In genomic region chr4:4327652-4328121, GRCh38 we compare ENCODE assay signal across 7 cellular contexts. TPM values are rescaled to one million over a fixed set of nuclear protein-coding genes. Genes with fewer than 3 reads are reported as not detected.
DNase-seq lines count a peak whose midpoint lies in the region; ATAC-seq and TF ChIP-seq lines count a peak whose summit lies in the region.

No MANE protein-coding gene starts in this region.

- intact Hi-C loops in heart right ventricle (cut with DNase I) (no loop called here), sigmoid colon (cut with DNase I) (no loop called here)

- ATAC-seq in SK-N-SH treated with all-trans-retinoic acid at 6 μM for 48 hours = peak; percentile 51; the same call in 2 of the 3 replicates
- peak; percentile 48 to 87 (median 68) for ATAC-seq in heart right ventricle

- H3K4me3 ChIP-seq in GM12875 (ENCODE audit: low read depth, low read length) = no peak overlapping the region
- H3K4me3 ChIP-seq in heart right ventricle = peak overlapping the region in 1 of 10 donors; percentile 19
- H3K4me3 ChIP-seq in sigmoid colon = no peak overlapping the region
- H3K4me3 ChIP-seq in coronary artery = no peak overlapping the region

- TF ChIP-seq EP300 in sigmoid colon (IDR thresholded peaks at IDR 0.05) = no peak

- H3K36me3 ChIP-seq in heart right ventricle = peaks cover 0 to 5% (median 0%) of the 10 kb centered on the region in 9 donors
- peaks cover 0 to under 1% (median under 1%) of the 10 kb centered on the region in 4 donors for H3K36me3 ChIP-seq in sigmoid colon

- H3K27ac ChIP-seq in heart right ventricle = peak overlapping the region in 1 of 10 donors; percentile 36
- no peak overlapping the region for H3K27ac ChIP-seq in sigmoid colon
- H3K27ac ChIP-seq in coronary artery = no peak overlapping the region

- 23 to 32% methylated on average over 22 of the region's 22 CpGs for WGBS in heart right ventricle, 2 donors
- 35 to 44% methylated on average over 22 of the region's 22 CpGs for WGBS in sigmoid colon, 2 donors

- peak; percentile 13 to 57 for DNase-seq in heart right ventricle
- DNase-seq in sigmoid colon = peak; percentile 66
- no peak for DNase-seq in coronary artery (ENCODE audit: low spot score)
- no peak for DNase-seq in NOMO-1 treated with dmso at 0.1 percent for 144 hours (lab: John Stamatoyannopoulos, UW; ENCODE audit: unreplicated experiment)
- DNase-seq in activated CD4-positive, CD25-positive, alpha-beta regulatory T cell (lab: John Stamatoyannopoulos, UW) = no peak

- peaks cover 0 to 14% (median 10%) of the 10 kb centered on the region in 9 donors for H3K4me1 ChIP-seq in heart right ventricle
- no peaks in the 10 kb centered on the region for H3K4me1 ChIP-seq in sigmoid colon

- peak; percentile 33; the same call in 1 of the 2 replicates for TF ChIP-seq CTCF in GM12875 (IDR thresholded peaks at IDR 0.05; ENCODE audit: borderline replicate concordance, insufficient read depth, low read depth, low read length)
- peak in 8 of 9 donors; percentile 14 to 51 (median 40) for TF ChIP-seq CTCF in heart right ventricle (IDR thresholded peaks at IDR 0.05)
- TF ChIP-seq CTCF in sigmoid colon (IDR thresholded peaks at IDR 0.05) = no peak
- no peak for TF ChIP-seq CTCF in coronary artery (IDR thresholded peaks at IDR 0.05)

- peaks cover 0 to 10% (median 0%) of the 10 kb centered on the region in 11 donors for H3K9me3 ChIP-seq in heart right ventricle
- H3K9me3 ChIP-seq in sigmoid colon = no peaks in the 10 kb centered on the region

- H3K27me3 ChIP-seq in heart right ventricle (no peaks in the 10 kb centered on the region), sigmoid colon (no peaks in the 10 kb centered on the region)

- TF ChIP-seq POLR2A in sigmoid colon (IDR thresholded peaks at IDR 0.05) = no peak

TF ChIP-seq in SK-N-SH treated with all-trans-retinoic acid at 6 μM for 48 hours, 23 proteins besides CTCF, POLR2A, EP300 and RAD21:
- TF ChIP-seq ESRRG (CRISPR knock-in tag; IDR thresholded peaks at IDR 0.05) = no peak
- no peak for TF ChIP-seq OSR1 (CRISPR knock-in tag; IDR thresholded peaks at IDR 0.05)
- TF ChIP-seq ISL1 (CRISPR knock-in tag; IDR thresholded peaks at IDR 0.05) = no peak
- no peak for TF ChIP-seq ARNTL (CRISPR knock-in tag; IDR thresholded peaks at IDR 0.05; ENCODE audit: borderline replicate concordance, low read depth)
- no peak for TF ChIP-seq ZNF565 (CRISPR knock-in tag; conservative IDR thresholded peaks at IDR 0.05; ENCODE audit: low read depth)
- no peak for TF ChIP-seq PPARA (CRISPR knock-in tag; IDR thresholded peaks at IDR 0.05; ENCODE audit: borderline replicate concordance)
- TF ChIP-seq TOX (CRISPR knock-in tag; IDR thresholded peaks at IDR 0.05; ENCODE audit: borderline replicate concordance) = no peak
- no peak for TF ChIP-seq ZNF8 (CRISPR knock-in tag; IDR thresholded peaks at IDR 0.05)
- TF ChIP-seq, protein P1, sequence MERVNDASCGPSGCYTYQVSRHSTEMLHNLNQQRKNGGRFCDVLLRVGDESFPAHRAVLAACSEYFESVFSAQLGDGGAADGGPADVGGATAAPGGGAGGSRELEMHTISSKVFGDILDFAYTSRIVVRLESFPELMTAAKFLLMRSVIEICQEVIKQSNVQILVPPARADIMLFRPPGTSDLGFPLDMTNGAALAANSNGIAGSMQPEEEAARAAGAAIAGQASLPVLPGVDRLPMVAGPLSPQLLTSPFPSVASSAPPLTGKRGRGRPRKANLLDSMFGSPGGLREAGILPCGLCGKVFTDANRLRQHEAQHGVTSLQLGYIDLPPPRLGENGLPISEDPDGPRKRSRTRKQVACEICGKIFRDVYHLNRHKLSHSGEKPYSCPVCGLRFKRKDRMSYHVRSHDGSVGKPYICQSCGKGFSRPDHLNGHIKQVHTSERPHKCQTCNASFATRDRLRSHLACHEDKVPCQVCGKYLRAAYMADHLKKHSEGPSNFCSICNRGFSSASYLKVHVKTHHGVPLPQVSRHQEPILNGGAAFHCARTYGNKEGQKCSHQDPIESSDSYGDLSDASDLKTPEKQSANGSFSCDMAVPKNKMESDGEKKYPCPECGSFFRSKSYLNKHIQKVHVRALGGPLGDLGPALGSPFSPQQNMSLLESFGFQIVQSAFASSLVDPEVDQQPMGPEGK (CRISPR knock-in tag; IDR thresholded peaks at IDR 0.05; ENCODE audit: borderline replicate concordance) = no peak
TF ChIP-seq in SK-N-SH treated with all-trans-retinoic acid at 6 μM for 48 hours: peak in this region for 0.

RNA-seq across cellular contexts. Expression of gene ZBTB49, which starts 37.6 kb away (rescaled TPM):
- total RNA-seq in heart right ventricle (1 to 10 TPM; 2.1 to 6.0 (median 4.6) TPM), sigmoid colon (1 to 10 TPM; 4.1 to 6.2 (median 4.6) TPM)
- polyA plus RNA-seq in heart right ventricle (1 to 10 TPM; 2.1 TPM), sigmoid colon (1 to 10 TPM in 2 of 3 donors, under 1 TPM in 1; 0.69 to 2.8 (median 1.2) TPM)

RNA-seq across cellular contexts. Expression of gene LYAR, which starts 37.7 kb away (rescaled TPM):
- total RNA-seq in heart right ventricle = 10 to 100 TPM in 8 of 10 donors, 1 to 10 TPM in 2; 7.6 to 16.2 (median 11.6) TPM
- 10 to 100 TPM; 13.3 to 20.6 TPM for polyA plus RNA-seq in heart right ventricle
- 10 to 100 TPM; 11.4 to 18.2 (median 14.8) TPM for total RNA-seq in sigmoid colon
- polyA plus RNA-seq in sigmoid colon = 10 to 100 TPM in 1 of 3 donors, 1 to 10 TPM in 2; 3.6 to 19.9 (median 9.0) TPM

RNA-seq across cellular contexts. Expression of gene NSG1, which starts 59.2 kb away (rescaled TPM):
- total RNA-seq in heart right ventricle = 10 to 100 TPM in 1 of 10 donors, 1 to 10 TPM in 9; 1.4 to 10.5 (median 4.1) TPM
- polyA plus RNA-seq in heart right ventricle = 1 to 10 TPM; 1.5 to 1.6 TPM
- 1 to 10 TPM; 2.3 to 9.6 (median 5.6) TPM for total RNA-seq in sigmoid colon
- 1 to 10 TPM; 1.4 to 3.8 (median 1.8) TPM for polyA plus RNA-seq in sigmoid colon

Comparison
In these comparisons a context has a peak if more than half of its experiments do, and no peak if none do; other contexts are left out.
1. CTCF ChIP-seq: peak in GM12875 (single experiment) and heart right ventricle (8 of 9); none in sigmoid colon (0 of 4) and coronary artery (single experiment).
2. DNase-seq: peak in heart right ventricle (2 of 2) and sigmoid colon (single experiment); none in coronary artery (single experiment), NOMO-1 treated with dmso at 0.1 percent for 144 hours (single experiment) and activated CD4-positive, CD25-positive, alpha-beta regulatory T cell (0 of 4).